10 cellular contexts compared by ENCODE assay signal in the genomic region with DNA sequence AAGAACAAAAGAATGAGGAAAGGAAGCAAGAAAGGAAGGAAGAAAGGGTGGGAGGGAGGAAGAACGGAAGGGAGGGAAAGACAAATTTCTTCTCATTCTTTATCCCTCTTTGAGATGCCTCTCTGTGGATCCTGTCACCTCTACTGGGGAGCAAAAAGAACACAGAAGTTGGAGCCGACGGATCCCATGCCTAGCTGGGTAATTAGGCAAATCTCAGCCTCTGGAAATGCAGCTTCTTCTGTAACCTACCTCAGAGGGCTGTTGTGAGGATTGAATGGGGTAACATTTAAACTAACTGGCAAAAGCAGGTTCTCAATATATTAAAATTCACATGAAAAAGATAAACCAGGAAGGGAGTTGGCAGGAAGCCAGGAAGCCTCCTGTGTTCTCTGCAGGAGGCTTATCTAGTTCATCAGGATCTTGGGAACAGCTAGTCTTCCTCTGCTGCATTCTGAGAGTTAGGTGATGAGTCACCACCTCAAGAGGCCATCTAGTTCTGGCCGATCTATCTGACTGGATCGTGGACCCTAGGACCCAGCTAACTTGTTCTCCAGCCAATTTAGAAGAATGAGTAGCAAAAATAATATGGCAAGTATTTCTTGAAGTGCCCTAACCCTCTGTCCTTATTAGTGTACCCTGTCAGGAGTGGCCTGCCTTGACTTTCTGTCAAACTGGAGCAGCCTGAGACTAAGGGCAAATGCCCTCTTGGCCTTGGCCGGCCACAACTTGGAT. TPM values are rescaled to one million over a fixed set of nuclear protein-coding genes. Genes with fewer than 3 reads are reported as not detected.
A peak's percentile ranks its signal among the peaks of the same experiment; 100 is the strongest.
DNase-seq lines count a peak whose midpoint lies in the region; ATAC-seq and TF ChIP-seq lines count a peak whose summit lies in the region.
"Had no signal": no experiment of that assay in that cellular context is flagged by ENCODE, and none has a peak within 500 bp of the region (broad histone marks: within the 10 kb centered on the region; RNA-seq: fewer than 3 reads in every experiment).

No MANE protein-coding gene starts in this region.

- DNase-seq in SK-N-SH (no peak), RPMI7951 (ENCODE audit: low read depth) (peak; percentile 85), fibroblast of the aortic adventitia (ENCODE audit: low read depth) (peak; percentile 43), testis (peak; percentile 69), osteocyte (ENCODE audit: extremely low spot score, unreplicated experiment) (no peak), GM10248 (ENCODE audit: extremely low spot score) (no peak)
- DNase-seq: natural killer cell had no signal

- no peak for TF ChIP-seq RAD21 in SK-N-SH (IDR thresholded peaks at IDR 0.05; ENCODE audit: low read length)

- H3K27ac ChIP-seq in SK-N-SH (ENCODE audit: low read depth in 2 of 2, low read length in 1 of 2) (no peak overlapping the region), testis (no peak overlapping the region)

- H3K4me3 ChIP-seq in SK-N-SH (ENCODE audit: low read depth in 2 of 2, low read length in 1 of 2) (no peak overlapping the region), fibroblast of the aortic adventitia (ENCODE audit: low read depth, low read length) (no peak overlapping the region), testis (no peak overlapping the region)

- H2AFZ ChIP-seq in SK-N-SH (ENCODE audit: low read depth): no peak overlapping the region

- H3K27me3 ChIP-seq in SK-N-SH (ENCODE audit: insufficient read depth): no peaks in the 10 kb centered on the region
- no peaks in the 10 kb centered on the region for H3K27me3 ChIP-seq in testis

- H3K36me3 Mint-ChIP-seq in osteocyte (ENCODE audit: unreplicated experiment): no peaks in the 10 kb centered on the region
- H3K36me3 Mint-ChIP-seq: natural killer cell had no signal

- no peaks in the 10 kb centered on the region for H3K79me2 ChIP-seq in SK-N-SH (ENCODE audit: insufficient read depth)

- TF ChIP-seq CTCF in SK-N-SH (IDR thresholded peaks at IDR 0.05) (no peak), fibroblast of the aortic adventitia (IDR thresholded peaks at IDR 0.05; ENCODE audit: insufficient read depth, low read length) (no peak), testis (IDR thresholded peaks at IDR 0.05) (no peak), osteocyte (IDR thresholded peaks at IDR 0.05) (no peak), GM10248 (IDR thresholded peaks at IDR 0.05; ENCODE audit: control extremely low read depth, extremely low read depth, low read depth, missing control alignments) (no peak)

- no peak for TF ChIP-seq POLR2A in testis (IDR thresholded peaks at IDR 0.05)

- H3K9ac ChIP-seq in SK-N-SH: no peak overlapping the region

- H3K9me3 ChIP-seq in SK-N-SH: no peaks in the 10 kb centered on the region
- H3K9me3 ChIP-seq in testis: no peaks in the 10 kb centered on the region

- H3K9me2 ChIP-seq in SK-N-SH: no peaks in the 10 kb centered on the region

- no peak overlapping the region for H3K4me2 ChIP-seq in SK-N-SH

- peaks cover 0 to 31% of the 10 kb centered on the region in 2 experiments; a peak in 3 of 4 replicates for H3K4me1 ChIP-seq in SK-N-SH (ENCODE audit: control insufficient read depth in 1 of 2, insufficient read depth in 2 of 2, low read depth in 1 of 2, low read length in 1 of 2)
- H3K4me1 ChIP-seq in testis: peaks cover 7% of the 10 kb centered on the region

- H4K20me1 ChIP-seq in SK-N-SH (ENCODE audit: insufficient read depth): no peaks in the 10 kb centered on the region

- H3F3A ChIP-seq in SK-N-SH (replicated peaks; ENCODE audit: insufficient read depth): no peaks in the 10 kb centered on the region

- TF ChIP-seq EP300 in SK-N-SH (IDR thresholded peaks at IDR 0.05; ENCODE audit: borderline replicate concordance in 1 of 2, low read depth in 1 of 2, low read length in 1 of 2): no peak

- H3K4me1 Mint-ChIP-seq in osteocyte (ENCODE audit: unreplicated experiment): peaks cover 11% of the 10 kb centered on the region

- H3K27ac Mint-ChIP-seq in osteocyte (ENCODE audit: unreplicated experiment): no peak overlapping the region
- H3K27ac Mint-ChIP-seq: natural killer cell had no signal

- WGBS in SK-N-SH (ENCODE audit: low lambda C conversion rate): 69% methylated on average over 6 of the region's 6 CpGs
- WGBS in testis, 2 donors: 31 to 44% methylated on average over 6 of the region's 6 CpGs

- H3K4me3 Mint-ChIP-seq in osteocyte (ENCODE audit: unreplicated experiment): no peak overlapping the region
- H3K4me3 Mint-ChIP-seq: natural killer cell had no signal

- no peaks in the 10 kb centered on the region for H3K9me3 Mint-ChIP-seq in osteocyte (ENCODE audit: unreplicated experiment)
- H3K9me3 Mint-ChIP-seq: natural killer cell had no signal

- intact Hi-C loops in testis (cut with DNase I; ENCODE audit: low total_unique reads): no loop called here

- H3K36me3 ChIP-seq in SK-N-SH (replicated peaks in 1 of 2; ENCODE audit: control insufficient read depth in 1 of 2, insufficient read depth in 2 of 2, low read length in 1 of 2) (no peaks in the 10 kb centered on the region), testis (ENCODE audit: low read depth, missing control alignments) (no peaks in the 10 kb centered on the region)

- POLR2A ChIA-PET in SK-N-SH (lab: Yijun Ruan, JAX): interaction anchor here (0.7 kb wide), 1 partner anchor 18 kb away, joined by 4 read pairs; no protein-coding TSS in a partner anchor
- POLR2A ChIA-PET in GM10248 (lab: Yijun Ruan, JAX): no interaction called here

- H3K27me3 Mint-ChIP-seq in osteocyte (ENCODE audit: unreplicated experiment): peaks cover 7% of the 10 kb centered on the region

- ATAC-seq in SK-N-SH treated with all-trans-retinoic acid at 6 μM for 48 hours (peak; percentile 76), GM21528 (IDR thresholded peaks at IDR 0.05; ENCODE audit: low FRiP score, unreplicated experiment) (no peak)
- ATAC-seq: natural killer cell had no signal

- CTCF ChIA-PET in SK-N-SH (lab: Yijun Ruan, JAX) (interaction anchor here (1.2 to 3.5 kb wide), 4 partner anchors 28 to 496 kb away, joined by 3 to 20 read pairs (median 4); no protein-coding TSS in a partner anchor), GM10248 (lab: Yijun Ruan, JAX) (interaction anchor here (0.9 to 3.1 kb wide), 6 partner anchors 11 to 312 kb away, joined by 3 to 19 read pairs (median 3); no protein-coding TSS in a partner anchor)

TF ChIP-seq in SK-N-SH treated with all-trans-retinoic acid at 6 μM for 48 hours, 23 proteins besides CTCF, POLR2A, EP300 and RAD21:
- TF ChIP-seq ESRRG (CRISPR knock-in tag; IDR thresholded peaks at IDR 0.05) (no peak), PPARA (CRISPR knock-in tag; IDR thresholded peaks at IDR 0.05; ENCODE audit: borderline replicate concordance) (no peak), ISL1 (CRISPR knock-in tag; IDR thresholded peaks at IDR 0.05) (no peak), ZNF565 (CRISPR knock-in tag; conservative IDR thresholded peaks at IDR 0.05; ENCODE audit: low read depth) (no peak), ZNF8 (CRISPR knock-in tag; IDR thresholded peaks at IDR 0.05) (no peak), ZC3H10 (CRISPR knock-in tag; IDR thresholded peaks at IDR 0.05) (no peak), TCF4 (CRISPR knock-in tag; IDR thresholded peaks at IDR 0.05; ENCODE audit: borderline replicate concordance) (no peak), ZNF70 (CRISPR knock-in tag; IDR thresholded peaks at IDR 0.05) (no peak)
- TF ChIP-seq, protein P1, sequence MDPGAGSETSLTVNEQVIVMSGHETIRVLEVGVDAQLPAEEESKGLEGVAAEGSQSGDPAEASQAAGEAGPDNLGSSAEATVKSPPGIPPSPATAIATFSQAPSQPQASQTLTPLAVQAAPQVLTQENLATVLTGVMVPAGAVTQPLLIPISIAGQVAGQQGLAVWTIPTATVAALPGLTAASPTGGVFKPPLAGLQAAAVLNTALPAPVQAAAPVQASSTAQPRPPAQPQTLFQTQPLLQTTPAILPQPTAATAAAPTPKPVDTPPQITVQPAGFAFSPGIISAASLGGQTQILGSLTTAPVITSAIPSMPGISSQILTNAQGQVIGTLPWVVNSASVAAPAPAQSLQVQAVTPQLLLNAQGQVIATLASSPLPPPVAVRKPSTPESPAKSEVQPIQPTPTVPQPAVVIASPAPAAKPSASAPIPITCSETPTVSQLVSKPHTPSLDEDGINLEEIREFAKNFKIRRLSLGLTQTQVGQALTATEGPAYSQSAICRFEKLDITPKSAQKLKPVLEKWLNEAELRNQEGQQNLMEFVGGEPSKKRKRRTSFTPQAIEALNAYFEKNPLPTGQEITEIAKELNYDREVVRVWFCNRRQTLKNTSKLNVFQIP (CRISPR knock-in tag; IDR thresholded peaks at IDR 0.05; ENCODE audit: borderline replicate concordance, low read depth): no peak

TF ChIP-seq in SK-N-SH, 30 proteins besides CTCF, POLR2A, EP300 and RAD21 (continues in another document):
- TF ChIP-seq, protein P2, sequence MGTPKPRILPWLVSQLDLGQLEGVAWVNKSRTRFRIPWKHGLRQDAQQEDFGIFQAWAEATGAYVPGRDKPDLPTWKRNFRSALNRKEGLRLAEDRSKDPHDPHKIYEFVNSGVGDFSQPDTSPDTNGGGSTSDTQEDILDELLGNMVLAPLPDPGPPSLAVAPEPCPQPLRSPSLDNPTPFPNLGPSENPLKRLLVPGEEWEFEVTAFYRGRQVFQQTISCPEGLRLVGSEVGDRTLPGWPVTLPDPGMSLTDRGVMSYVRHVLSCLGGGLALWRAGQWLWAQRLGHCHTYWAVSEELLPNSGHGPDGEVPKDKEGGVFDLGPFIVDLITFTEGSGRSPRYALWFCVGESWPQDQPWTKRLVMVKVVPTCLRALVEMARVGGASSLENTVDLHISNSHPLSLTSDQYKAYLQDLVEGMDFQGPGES (IDR thresholded peaks at IDR 0.05; ENCODE audit: low read depth, low read length): no peak
- no peak for TF ChIP-seq POLR2AphosphoS5 (IDR thresholded peaks at IDR 0.05; ENCODE audit: low read depth, low read length)
- TF ChIP-seq TAF1 (IDR thresholded peaks at IDR 0.05; ENCODE audit: borderline replicate concordance, low read depth, low read length): no peak
- no peak for TF ChIP-seq SIN3A (IDR thresholded peaks at IDR 0.05; ENCODE audit: borderline replicate concordance, low read depth, low read length)
- TF ChIP-seq RXRA (IDR thresholded peaks at IDR 0.05; ENCODE audit: borderline replicate concordance, low read depth): no peak

RNA-seq across cellular contexts. Expression of a gene that starts 15.2 kb away (rescaled TPM):
- polyA plus RNA-seq in SK-N-SH (2012; rRNA removed) (not detected in 2 replicates), testis (ENCODE audit: insufficient read depth, low read depth, low replicate concordance) (not detected)
- polyA plus RNA-seq in SK-N-SH (2012; cell fraction: cytosol; rRNA removed): not detected in 2 replicates
- not detected in 2 replicates for polyA plus RNA-seq in SK-N-SH (2012; cell fraction: nucleus; rRNA removed)
- not detected in 2 replicates for total RNA-seq in RPMI7951 (2014; rRNA removed; shearing (Covaris generic))
- total RNA-seq in fibroblast of the aortic adventitia (ENCODE audit: low replicate concordance) (not detected in 2 replicates), testis (not detected), osteocyte (not detected in 2 replicates)
- total RNA-seq: natural killer cell, NCI-H460 had no signal

Comparison
In these comparisons a context has a peak if more than half of its experiments do, and no peak if none do; other contexts are left out.
1. DNase-seq: peak in RPMI7951 (single experiment), fibroblast of the aortic adventitia (single experiment) and testis (single experiment); none in SK-N-SH (single experiment), osteocyte (single experiment) and GM10248 (single experiment).